In genomic region chr5:13976867-13977479, GRCh38 we compare ENCODE assay signal across 8 cellular contexts. TPM values are rescaled to one million over a fixed set of nuclear protein-coding genes. Genes with fewer than 3 reads are reported as not detected.
A peak's percentile ranks its signal among the peaks of the same experiment; 100 is the strongest.
DNase-seq lines count a peak whose midpoint lies in the region; ATAC-seq and TF ChIP-seq lines count a peak whose summit lies in the region.

No MANE protein-coding gene starts in this region.

- ATAC-seq in GM21447 (IDR thresholded peaks at IDR 0.05; ENCODE audit: unreplicated experiment): no peak
- no peak for ATAC-seq in HG03460 (IDR thresholded peaks at IDR 0.05; ENCODE audit: unreplicated experiment)

- H3K4me3 Mint-ChIP-seq in glutamatergic neuron (ENCODE audit: unreplicated experiment): no peak overlapping the region

- TF ChIP-seq EP300 in Ishikawa (IDR thresholded peaks at IDR 0.05; ENCODE audit: borderline replicate concordance): no peak

- TF ChIP-seq CTCF in glutamatergic neuron (IDR thresholded peaks at IDR 0.05; ENCODE audit: partially characterized antibody, unreplicated experiment): peak; percentile 55

- no peaks in the 10 kb centered on the region for H3K36me3 Mint-ChIP-seq in glutamatergic neuron (ENCODE audit: unreplicated experiment)

- peaks cover 5% of the 10 kb centered on the region for H3K27me3 Mint-ChIP-seq in glutamatergic neuron (ENCODE audit: unreplicated experiment)

- peak; percentile 70 for DNase-seq in COR-L47 (lab: John Stamatoyannopoulos, UW)
- DNase-seq in SHP77 (lab: John Stamatoyannopoulos, UW): peak; percentile 68 to 76
- no peak for DNase-seq in glutamatergic neuron
- no peak for DNase-seq in epidermal melanocyte (ENCODE audit: insufficient read length, low spot score)
- no peak for DNase-seq in activated T-cell treated with anti-CD3 and anti-CD28 coated beads, Interleukin-2, amount 50 U/mL, for 1 hour

- no peak overlapping the region for H3K27ac Mint-ChIP-seq in glutamatergic neuron (ENCODE audit: unreplicated experiment)

- TF ChIP-seq RAD21 in Ishikawa (IDR thresholded peaks at IDR 0.05; ENCODE audit: low read depth): peak; percentile 85

- H3K4me1 Mint-ChIP-seq in glutamatergic neuron (ENCODE audit: low read depth, unreplicated experiment): peaks cover 2% of the 10 kb centered on the region

- H3K9me3 Mint-ChIP-seq in glutamatergic neuron (ENCODE audit: unreplicated experiment): peaks cover 3% of the 10 kb centered on the region

TF ChIP-seq in Ishikawa, 13 proteins besides CTCF, POLR2A, EP300 and RAD21:
- TF ChIP-seq MAX (IDR thresholded peaks at IDR 0.05) (no peak), CEBPB (IDR thresholded peaks at IDR 0.05) (no peak), YY1 (IDR thresholded peaks at IDR 0.05; ENCODE audit: low read depth) (no peak), NFIC (IDR thresholded peaks at IDR 0.05) (no peak), ZBTB7A (IDR thresholded peaks at IDR 0.05; ENCODE audit: low read depth) (no peak)

RNA-seq across cellular contexts. Expression of gene DNAH5, which starts 32.5 kb away (rescaled TPM):
- 0.20 TPM for total RNA-seq in glutamatergic neuron (ENCODE audit: unreplicated experiment)

Comparison
In these comparisons a context has a peak if more than half of its experiments do, and no peak if none do; other contexts are left out.
1. DNase-seq: peak in COR-L47 (single experiment) and SHP77 (2 of 2); none in glutamatergic neuron (single experiment), epidermal melanocyte (single experiment) and activated T-cell treated with anti-CD3 and anti-CD28 coated beads, Interleukin-2, amount 50 U/mL, for 1 hour (single experiment).